6 cellular contexts compared by ENCODE assay signal in the genomic region with DNA sequence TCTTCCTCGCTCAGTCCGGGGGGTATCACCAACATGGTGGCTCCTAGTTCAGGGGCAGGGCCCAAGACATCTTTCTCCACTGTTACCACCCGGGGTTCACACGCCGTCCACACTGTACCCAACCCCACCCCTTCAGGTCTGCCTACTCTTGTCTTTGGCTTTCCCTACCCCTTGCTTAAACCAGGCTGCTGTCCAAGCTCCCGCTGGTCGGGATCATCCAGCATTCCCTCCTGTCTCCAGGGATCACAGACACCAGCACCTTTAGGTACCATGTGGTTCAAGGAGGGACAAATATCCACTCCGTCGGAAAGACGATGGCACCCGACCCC. TPM values are rescaled to one million over a fixed set of nuclear protein-coding genes. Genes with fewer than 3 reads are reported as not detected.
DNase-seq lines count a peak whose midpoint lies in the region; ATAC-seq and TF ChIP-seq lines count a peak whose summit lies in the region.

No MANE protein-coding gene starts in this region.

- H3K27ac Mint-ChIP-seq in GM23338: peak overlapping the region; percentile 94
- H3K27ac Mint-ChIP-seq in activated naive CD4-positive, alpha-beta T cell treated with anti-CD3 and anti-CD28 coated beads, Interleukin-2, amount 50 U/mL, for 72 hours: peak overlapping the region; percentile 95 to 96

- peaks cover 4% of the 10 kb centered on the region for H3K27me3 Mint-ChIP-seq in GM23338 (ENCODE audit: insufficient read depth, low read depth, poor library complexity)

- DNase-seq in GM23338 (ENCODE audit: low spot score) (no peak), cortex of kidney (lab: John Stamatoyannopoulos, UW) (no peak), NCI-H2171 treated with DMSO at 0.1 percent for 48 hours (lab: John Stamatoyannopoulos, UW) (no peak)
- DNase-seq in activated naive CD4-positive, alpha-beta T cell treated with anti-CD3 and anti-CD28 coated beads, Interleukin-2, amount 50 U/mL, for 72 hours (ENCODE audit: low spot score in 2 of 2): no peak

- peaks cover 2% of the 10 kb centered on the region; the same call in 1 of the 3 replicates for H3K9me3 Mint-ChIP-seq in GM23338
- H3K9me3 Mint-ChIP-seq in activated naive CD4-positive, alpha-beta T cell treated with anti-CD3 and anti-CD28 coated beads, Interleukin-2, amount 50 U/mL, for 72 hours: no peaks in the 10 kb centered on the region

- H4K20me1 ChIP-seq in GM23338 (replicated peaks; ENCODE audit: insufficient read depth): no peaks in the 10 kb centered on the region

- peak overlapping the region; percentile 98 for H3K4me3 Mint-ChIP-seq in GM23338

- peak overlapping the region; percentile 92 for H2AFZ ChIP-seq in GM23338

- no peaks in the 10 kb centered on the region for H3K9me3 ChIP-seq in mesodermal cell (ENCODE audit: control insufficient read depth, low read length)

- no peaks in the 10 kb centered on the region for H3F3A ChIP-seq in GM23338 (replicated peaks; ENCODE audit: low read depth)

- TF ChIP-seq CTCF in GM23338 (conservative IDR thresholded peaks at IDR 0.05; ENCODE audit: low read depth in 2 of 2): no peak

- ATAC-seq in GM23338: peak; percentile 10
- no peak for ATAC-seq in activated naive CD4-positive, alpha-beta T cell treated with anti-CD3 and anti-CD28 coated beads, Interleukin-2, amount 50 U/mL, for 72 hours
- ATAC-seq in HG03045 (IDR thresholded peaks at IDR 0.05; ENCODE audit: unreplicated experiment): no peak

- peaks cover 74% of the 10 kb centered on the region for H3K36me3 Mint-ChIP-seq in GM23338 (ENCODE audit: low read depth)
- peaks cover 21 to 48% of the 10 kb centered on the region in 2 donors for H3K36me3 Mint-ChIP-seq in activated naive CD4-positive, alpha-beta T cell treated with anti-CD3 and anti-CD28 coated beads, Interleukin-2, amount 50 U/mL, for 72 hours

- H3K4me2 ChIP-seq in GM23338: peak overlapping the region; percentile 93

- H3K27me3 ChIP-seq in GM23338 (ENCODE audit: insufficient read depth): no peaks in the 10 kb centered on the region

- H3K4me3 ChIP-seq in GM23338 (peak overlapping the region; percentile 95), mesodermal cell (ENCODE audit: extremely low read depth, insufficient read depth, low read length, poor library complexity, severe bottlenecking) (peak overlapping the region; percentile 100)

- H3K9me2 ChIP-seq in GM23338 (ENCODE audit: insufficient read depth): no peaks in the 10 kb centered on the region

- H3K27ac ChIP-seq in GM23338 (ENCODE audit: low read depth): no peak overlapping the region
- H3K27ac ChIP-seq in mesodermal cell (ENCODE audit: low read depth, low read length, severe bottlenecking): peak overlapping the region; percentile 75

- WGBS in mesodermal cell (ENCODE audit: insufficient coverage in 2 of 2), 2 experiments: 0 to 12% methylated on average over 7 to 11 of the region's 11 CpGs

- peaks cover 15% of the 10 kb centered on the region; the same call in 1 of the 2 replicates for H3K4me1 ChIP-seq in GM23338 (ENCODE audit: insufficient read depth)
- peaks cover 14% of the 10 kb centered on the region for H3K4me1 ChIP-seq in mesodermal cell (ENCODE audit: control insufficient read depth, insufficient read depth, low read length, poor library complexity, severe bottlenecking)

- peaks cover 12% of the 10 kb centered on the region for H3K4me1 Mint-ChIP-seq in GM23338

- H3K79me2 ChIP-seq in GM23338 (replicated peaks; ENCODE audit: insufficient read depth): peaks cover 28% of the 10 kb centered on the region

- H3K36me3 ChIP-seq in GM23338 (ENCODE audit: insufficient read depth): peaks cover 18% of the 10 kb centered on the region
- peaks cover 73% of the 10 kb centered on the region for H3K36me3 ChIP-seq in mesodermal cell (ENCODE audit: control insufficient read depth, insufficient read depth, low read length)

TF ChIP-seq in GM23338, 12 proteins besides CTCF, POLR2A, EP300 and RAD21 (continues in another document):
- TF ChIP-seq EZH2 (IDR thresholded peaks at IDR 0.05; ENCODE audit: low read depth, unreplicated experiment): no peak
- TF ChIP-seq CREB1 (CRISPR knock-in tag; IDR thresholded peaks at IDR 0.05; ENCODE audit: low read depth): no peak
- TF ChIP-seq NANOG (IDR thresholded peaks at IDR 0.05; ENCODE audit: borderline replicate concordance): no peak
- TF ChIP-seq ZNF114 (CRISPR knock-in tag; IDR thresholded peaks at IDR 0.05): no peak
- TF ChIP-seq, protein P1, sequence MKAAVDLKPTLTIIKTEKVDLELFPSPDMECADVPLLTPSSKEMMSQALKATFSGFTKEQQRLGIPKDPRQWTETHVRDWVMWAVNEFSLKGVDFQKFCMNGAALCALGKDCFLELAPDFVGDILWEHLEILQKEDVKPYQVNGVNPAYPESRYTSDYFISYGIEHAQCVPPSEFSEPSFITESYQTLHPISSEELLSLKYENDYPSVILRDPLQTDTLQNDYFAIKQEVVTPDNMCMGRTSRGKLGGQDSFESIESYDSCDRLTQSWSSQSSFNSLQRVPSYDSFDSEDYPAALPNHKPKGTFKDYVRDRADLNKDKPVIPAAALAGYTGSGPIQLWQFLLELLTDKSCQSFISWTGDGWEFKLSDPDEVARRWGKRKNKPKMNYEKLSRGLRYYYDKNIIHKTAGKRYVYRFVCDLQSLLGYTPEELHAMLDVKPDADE (IDR thresholded peaks at IDR 0.05): no peak
- TF ChIP-seq JUNB (IDR thresholded peaks at IDR 0.05; ENCODE audit: unreplicated experiment): no peak

RNA-seq across cellular contexts. Expression of gene NELFE, which starts 0.4 kb away (rescaled TPM):
- total RNA-seq in GM23338 (2014; rRNA removed; shearing (Covaris generic)): 64.0 and 69.0 TPM in 2 replicates
- polyA plus RNA-seq in GM23338 (2016; fragmentation: Nextera tagmentation; extraction: Ambion mirVana): 86.0 and 93.4 TPM in 2 replicates
- total RNA-seq in activated naive CD4-positive, alpha-beta T cell treated with anti-CD3 and anti-CD28 coated beads, Interleukin-2, amount 50 U/mL, for 72 hours: 10 to 100 TPM; 69.7 to 70.9 TPM
- 105 TPM for polyA plus RNA-seq in mesodermal cell (2013, experiment 1 of 2)
- polyA plus RNA-seq in mesodermal cell (2013, experiment 2 of 2): 90.5 TPM

RNA-seq across cellular contexts. Expression of gene SKIC2, which starts 0.6 kb away (rescaled TPM):
- total RNA-seq in GM23338 (2014; rRNA removed; shearing (Covaris generic)): 47.2 and 50.2 TPM in 2 replicates
- 21.6 and 24.5 TPM in 2 replicates for polyA plus RNA-seq in GM23338 (2016; fragmentation: Nextera tagmentation; extraction: Ambion mirVana)
- 100 to 1,000 TPM in 1 of 2 donors, 10 to 100 TPM in 1; 91.8 to 115 TPM for total RNA-seq in activated naive CD4-positive, alpha-beta T cell treated with anti-CD3 and anti-CD28 coated beads, Interleukin-2, amount 50 U/mL, for 72 hours
- polyA plus RNA-seq in mesodermal cell (2013, experiment 1 of 2): 45.1 TPM
- polyA plus RNA-seq in mesodermal cell (2013, experiment 2 of 2): 36.4 TPM

RNA-seq across cellular contexts. Expression of gene CFB, which starts 12.5 kb away (rescaled TPM):
- total RNA-seq in GM23338 (2014; rRNA removed; shearing (Covaris generic)): not detected in 2 replicates
- 0.86 TPM in 1 of 2 replicates, not detected in the other for polyA plus RNA-seq in GM23338 (2016; fragmentation: Nextera tagmentation; extraction: Ambion mirVana)
- 1 to 10 TPM; 1.9 to 3.6 TPM for total RNA-seq in activated naive CD4-positive, alpha-beta T cell treated with anti-CD3 and anti-CD28 coated beads, Interleukin-2, amount 50 U/mL, for 72 hours
- not detected for polyA plus RNA-seq in mesodermal cell (2013, experiment 1 of 2)
- polyA plus RNA-seq in mesodermal cell (2013, experiment 2 of 2): not detected

RNA-seq across cellular contexts. Expression of gene DXO, which starts 13.6 kb away (rescaled TPM):
- total RNA-seq in GM23338 (2014; rRNA removed; shearing (Covaris generic)): 12.1 and 19.7 TPM in 2 replicates
- 15.6 and 16.2 TPM in 2 replicates for polyA plus RNA-seq in GM23338 (2016; fragmentation: Nextera tagmentation; extraction: Ambion mirVana)
- 10 to 100 TPM; 16.2 to 18.5 TPM for total RNA-seq in activated naive CD4-positive, alpha-beta T cell treated with anti-CD3 and anti-CD28 coated beads, Interleukin-2, amount 50 U/mL, for 72 hours
- 13.1 TPM for polyA plus RNA-seq in mesodermal cell (2013, experiment 1 of 2)
- 15.3 TPM for polyA plus RNA-seq in mesodermal cell (2013, experiment 2 of 2)

RNA-seq across cellular contexts. Expression of gene C4A, which starts 23.5 kb away (rescaled TPM):
- 0.97 and 2.4 TPM in 2 replicates for total RNA-seq in GM23338 (2014; rRNA removed; shearing (Covaris generic))
- polyA plus RNA-seq in GM23338 (2016; fragmentation: Nextera tagmentation; extraction: Ambion mirVana): 0.48 TPM in 1 of 2 replicates, not detected in the other
- total RNA-seq in activated naive CD4-positive, alpha-beta T cell treated with anti-CD3 and anti-CD28 coated beads, Interleukin-2, amount 50 U/mL, for 72 hours: 1 to 10 TPM; 4.1 to 8.1 TPM
- polyA plus RNA-seq in mesodermal cell (2013, experiment 1 of 2): 7.5 TPM
- polyA plus RNA-seq in mesodermal cell (2013, experiment 2 of 2): 4.0 TPM
